Comparison of ENCODE assay signal across 8 cellular contexts in the genomic region with DNA sequence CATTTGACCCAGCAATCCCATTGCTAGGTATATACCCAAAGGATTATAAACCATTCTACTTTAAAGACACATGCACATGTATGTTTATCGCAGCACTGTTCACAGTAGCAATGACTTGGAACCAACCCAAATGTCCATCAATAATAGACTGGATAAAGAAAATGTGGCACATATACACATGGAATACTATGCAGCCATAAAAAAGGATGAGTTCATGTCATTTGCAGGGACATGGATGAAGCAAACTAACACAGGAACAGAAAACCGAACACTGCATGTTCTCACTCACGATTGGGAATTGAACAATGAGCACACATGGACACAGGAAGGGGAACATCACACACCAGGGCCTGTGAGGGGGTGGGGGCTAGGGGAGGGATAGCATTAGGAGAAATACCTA. TPM values are rescaled to one million over a fixed set of nuclear protein-coding genes. Genes with fewer than 3 reads are reported as not detected.
"Had no signal": no experiment of that assay in that cellular context is flagged by ENCODE, and none has a peak within 500 bp of the region (broad histone marks: within the 10 kb centered on the region; RNA-seq: fewer than 3 reads in every experiment).

No MANE protein-coding gene starts in this region.

RNA-seq across cellular contexts. Expression of gene KBTBD12, which starts 8.4 kb away (rescaled TPM):
- total RNA-seq: OCI-LY7, PC-3, RPMI7951, SJCRH30, SJSA1, SK-MEL-5, T-cell had no signal
- polyA plus RNA-seq: SK-N-SH had no signal
